ENCODE assay signal across 20 cellular contexts in the genomic region with DNA sequence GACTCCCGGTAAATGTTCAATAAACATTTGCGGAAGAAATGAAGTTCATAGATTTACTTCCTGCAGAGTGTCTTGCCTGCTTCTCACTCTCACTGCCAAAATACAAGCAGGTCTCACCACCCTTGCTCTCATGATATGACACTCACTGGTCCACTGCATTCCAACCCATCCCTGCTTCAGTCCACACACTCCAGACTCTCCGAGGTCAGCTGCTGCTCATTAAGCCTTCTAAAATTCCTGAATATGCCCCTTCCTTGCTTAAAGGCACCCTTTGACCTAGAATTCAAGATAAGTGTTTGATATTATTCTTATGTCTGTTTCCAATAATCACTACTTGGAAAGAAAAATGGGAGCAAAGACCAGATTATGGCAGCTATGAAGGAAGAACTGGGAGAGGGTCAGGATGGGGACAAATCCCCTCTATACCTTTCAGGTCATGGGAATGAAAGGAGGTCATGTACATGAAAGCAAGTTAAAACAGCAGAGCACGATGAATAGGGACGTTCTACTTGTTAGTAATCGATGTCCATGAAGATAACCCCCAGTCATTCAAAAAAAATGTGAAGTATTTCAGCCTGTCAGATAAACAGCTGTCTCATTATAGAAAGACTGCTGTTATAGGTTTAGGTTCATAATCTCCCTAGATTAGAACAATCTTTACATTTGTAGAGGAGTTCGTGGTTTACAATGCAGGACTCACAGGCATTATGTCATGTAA. TPM values are rescaled to one million over a fixed set of nuclear protein-coding genes. Genes with fewer than 3 reads are reported as not detected.
A peak's percentile ranks its signal among the peaks of the same experiment; 100 is the strongest.
DNase-seq lines count a peak whose midpoint lies in the region; ATAC-seq, FAIRE-seq and TF ChIP-seq lines count a peak whose summit lies in the region.
"Had no signal": no experiment of that assay in that cellular context is flagged by ENCODE, and none has a peak within 500 bp of the region (broad histone marks: within the 10 kb centered on the region; RNA-seq: fewer than 3 reads in every experiment).

No MANE protein-coding gene starts in this region.

- intact Hi-C loops in HepG2 (cut with micrococcal nuclease; ENCODE audit: unreplicated experiment), result no loop called here
- intact Hi-C loops in right lobe of liver (cut with DNase I), result no loop called here

- no peak overlapping the region for H3K4me2 ChIP-seq in HepG2 (ENCODE audit: low read depth, low read length)
- peak overlapping the region; percentile 57 for H3K4me2 ChIP-seq in keratinocyte (ENCODE audit: control insufficient read depth, extremely low read depth, insufficient read depth, low read depth, low read length)

- H3K9me3 ChIP-seq in HepG2 (ENCODE audit: low read length) (no peaks in the 10 kb centered on the region), right lobe of liver (no peaks in the 10 kb centered on the region), adipocyte (ENCODE audit: control insufficient read depth, low read length) (peaks cover 4% of the 10 kb centered on the region), keratinocyte (ENCODE audit: control insufficient read depth, low read depth, low read length) (no peaks in the 10 kb centered on the region)

- BruUV-seq in HepG2 (replicated peaks; lab: Mats Ljungman, UMichigan), result no TSS peak

- no peak; the same call in 2 of the 3 replicates for ATAC-seq in HepG2
- no peak for ATAC-seq in right lobe of liver
- no peak for ATAC-seq in GM19463 (IDR thresholded peaks at IDR 0.05; ENCODE audit: unreplicated experiment)
- ATAC-seq: left lobe of liver had no signal

- no peak for TF ChIP-seq POLR2A in HepG2 (IDR thresholded peaks at IDR 0.05; ENCODE audit: insufficient read depth in 1 of 2, low read depth in 2 of 2, low read length in 2 of 2)
- no peak for TF ChIP-seq POLR2A in right lobe of liver (IDR thresholded peaks at IDR 0.05)

- H3K36me3 ChIP-seq in HepG2 (replicated peaks in 1 of 2; ENCODE audit: control insufficient read depth in 1 of 2, insufficient read depth in 2 of 2, low read length in 2 of 2) (no peaks in the 10 kb centered on the region), right lobe of liver (no peaks in the 10 kb centered on the region), adipocyte (ENCODE audit: control insufficient read depth, insufficient read depth, low read length, severe bottlenecking) (no peaks in the 10 kb centered on the region), keratinocyte (ENCODE audit: control insufficient read depth in 2 of 2, extremely low read depth in 1 of 2, insufficient read depth in 2 of 2, low read length in 2 of 2) (no peaks in the 10 kb centered on the region)
- H3K36me3 ChIP-seq: right atrium auricular region had no signal

- H2AFZ ChIP-seq in HepG2 (ENCODE audit: low read length), result no peak overlapping the region
- no peak overlapping the region for H2AFZ ChIP-seq in keratinocyte (ENCODE audit: control insufficient read depth, low read length)

- CTCF ChIA-PET in HepG2 (lab: Yijun Ruan, JAX; ENCODE audit: low intra/inter-chr PET ratio, low total read pairs), result no interaction called here

- dilution Hi-C loops in keratinocyte (cut with MboI; ENCODE audit: extremely low pct_ligation_motif_present, low sequenced_read_pairs), result no loop called here

- H3K4me1 ChIP-seq in HepG2 (ENCODE audit: insufficient read depth, low read length) (peaks cover 20% of the 10 kb centered on the region), right lobe of liver (no peaks in the 10 kb centered on the region), adipocyte (ENCODE audit: control insufficient read depth, insufficient read depth, low read length) (peaks cover 62% of the 10 kb centered on the region), keratinocyte (ENCODE audit: control insufficient read depth, extremely low read depth, insufficient read depth, low read length) (peaks cover 43% of the 10 kb centered on the region)

- H3K9ac ChIP-seq in HepG2 (ENCODE audit: insufficient read depth, low read depth, low read length) (no peak overlapping the region), adipocyte (ENCODE audit: low read length) (peak overlapping the region; percentile 50), keratinocyte (ENCODE audit: control insufficient read depth, extremely low read depth, insufficient read depth, low read length) (no peak overlapping the region)

- H3K27me3 ChIP-seq in HepG2 (ENCODE audit: control insufficient read depth in 1 of 2, insufficient read depth in 2 of 2, low read length in 2 of 2), result peaks cover 0 to 2% of the 10 kb centered on the region in 2 experiments; a peak in 1 of 5 replicates
- no peaks in the 10 kb centered on the region for H3K27me3 ChIP-seq in right lobe of liver
- no peaks in the 10 kb centered on the region for H3K27me3 ChIP-seq in adipocyte (replicated peaks; ENCODE audit: control insufficient read depth, insufficient read depth, low read length)
- H3K27me3 ChIP-seq in keratinocyte (ENCODE audit: control insufficient read depth, extremely low read depth, insufficient read depth, low read length), result no peaks in the 10 kb centered on the region
- H3K27me3 ChIP-seq: right atrium auricular region had no signal

- TF ChIP-seq CTCF in HepG2 (CRISPR knock-in tag; IDR thresholded peaks at IDR 0.05), result no peak
- no peak for TF ChIP-seq CTCF in right lobe of liver (IDR thresholded peaks at IDR 0.05)
- TF ChIP-seq CTCF in keratinocyte (optimal IDR thresholded peaks at IDR 0.05 in 1 of 3, IDR thresholded peaks at IDR 0.05 in 1 of 3, conservative IDR thresholded peaks at IDR 0.05 in 1 of 3; ENCODE audit: extremely low read depth in 1 of 3, insufficient read depth in 2 of 3, low read length in 3 of 3), result no peak

- H3K79me2 ChIP-seq in HepG2 (ENCODE audit: insufficient read depth, low read length), result no peaks in the 10 kb centered on the region
- no peaks in the 10 kb centered on the region for H3K79me2 ChIP-seq in keratinocyte (ENCODE audit: control insufficient read depth, insufficient read depth, low read length)

- H3K27ac ChIP-seq in HepG2 (ENCODE audit: extremely low read length, insufficient read depth, low read length), result no peak overlapping the region
- no peak overlapping the region for H3K27ac ChIP-seq in right lobe of liver
- peak overlapping the region; percentile 55 for H3K27ac ChIP-seq in keratinocyte (ENCODE audit: control insufficient read depth, insufficient read depth, low read length)

- FAIRE-seq in HepG2 (lab: Jason Lieb, UNC), result no peak
- peak; percentile 20 for FAIRE-seq in keratinocyte (lab: Jason Lieb, UNC)
- FAIRE-seq: H54 had no signal

- H3K4me3 ChIP-seq in HepG2 (replicated peaks in 1 of 3; ENCODE audit: insufficient read depth in 1 of 3, low read depth in 2 of 3, low read length in 3 of 3) (no peak overlapping the region), right lobe of liver (no peak overlapping the region), adipocyte (ENCODE audit: low read length) (no peak overlapping the region), keratinocyte (ENCODE audit: control insufficient read depth in 2 of 3, extremely low read depth in 1 of 3, insufficient read depth in 2 of 3, low read depth in 1 of 3, low read length in 3 of 3) (no peak overlapping the region)
- H3K4me3 ChIP-seq: right atrium auricular region had no signal

- peak; percentile 71 for DNase-seq in HepG2 (ENCODE audit: low spot score)
- DNase-seq in right lobe of liver, result no peak
- DNase-seq in adipocyte (ENCODE audit: low read depth), result peak; percentile 49
- no peak for DNase-seq in keratinocyte (ENCODE audit: low read depth, low spot score)
- no peak for DNase-seq in NCI-H1417 (lab: John Stamatoyannopoulos, UW)
- DNase-seq in GF-D8 (lab: John Stamatoyannopoulos, UW), result no peak
- DNase-seq in NCI-H1048 (lab: John Stamatoyannopoulos, UW), result no peak
- DNase-seq: activated CD4-positive, alpha-beta T cell treated with anti-CD3 and anti-CD28 coated beads for 1 hour; activated naive CD4-positive, alpha-beta T cell treated with anti-CD3 and anti-CD28 coated beads, Interleukin-2, amount 50 U/mL, for 16 hours; COR-L47; hippocampal formation; KG1; NCI-H1436 treated with DMSO at 0.1 percent for 48 hours; NCI-H510A; stimulated activated CD4-positive, alpha-beta T cell treated with anti-CD3 and anti-CD28 coated beads, Interleukin-4, amount 100 ng/mL, for 24 hours; T-helper 1 cell had no signal

- POLR2A ChIA-PET in HepG2 (lab: Yijun Ruan, JAX), result no interaction called here

- H4K20me1 ChIP-seq in HepG2 (ENCODE audit: insufficient read depth, low read length) (no peaks in the 10 kb centered on the region), keratinocyte (ENCODE audit: control insufficient read depth, extremely low read depth, insufficient read depth, low read length) (no peaks in the 10 kb centered on the region)

- in situ Hi-C loops in HepG2 (cut with HindIII; ENCODE audit: extremely low pct_ligation_motif_present, low pct_unique_long_range_greater_than_20kb), result no loop called here

- TF ChIP-seq RAD21 in HepG2 (CRISPR knock-in tag; IDR thresholded peaks at IDR 0.05), result no peak

- WGBS in HepG2 (ENCODE audit: low lambda C conversion rate), result 27% methylated on average over 7 of the region's 7 CpGs
- WGBS in right lobe of liver (ENCODE audit: insufficient coverage, low coverage, low lambda C conversion rate, missing lambda C conversion rate), result 48% methylated on average over 7 of the region's 7 CpGs

- no peaks in the 10 kb centered on the region for H3K9me1 ChIP-seq in keratinocyte (ENCODE audit: control insufficient read depth, extremely low read depth, insufficient read depth, low read length)

- TF ChIP-seq EP300 in HepG2 (IDR thresholded peaks at IDR 0.05; ENCODE audit: low read depth in 2 of 2, low read length in 2 of 2) (no peak), HepG2 (CRISPR knock-in tag; IDR thresholded peaks at IDR 0.05; ENCODE audit: borderline replicate concordance) (no peak)

RNA-seq across cellular contexts. Expression of gene NID2, which starts 10.5 kb away (rescaled TPM):
- total RNA-seq in HepG2 (2016; rRNA removed; fragmentation: Illumina TruSeq; extraction: Trizol), result not detected in 2 replicates
- not detected in 2 replicates for total RNA-seq in HepG2 (2016; cell fraction: cytosol; rRNA removed; fragmentation: Illumina TruSeq; extraction: Trizol; ENCODE audit: low read depth)
- 0.02 TPM in 1 of 2 replicates, not detected in the other for total RNA-seq in HepG2 (2016; cell fraction: insoluble cytoplasmic fraction; rRNA removed; fragmentation: Illumina TruSeq; extraction: Trizol)
- not detected in 2 replicates for total RNA-seq in HepG2 (2016; cell fraction: membrane; rRNA removed; fragmentation: Illumina TruSeq; extraction: Trizol)
- total RNA-seq in HepG2 (2016; cell fraction: nucleus; rRNA removed; fragmentation: Illumina TruSeq; extraction: Trizol), result not detected in 2 replicates
- polyA plus RNA-seq in HepG2 (2011; rRNA removed), result 0.11 TPM in 1 of 2 replicates, not detected in the other
- polyA plus RNA-seq in HepG2 (2011; cell fraction: cytosol; rRNA removed), result not detected in 2 replicates
- 0.05 TPM in 1 of 2 replicates, not detected in the other for polyA plus RNA-seq in HepG2 (2011; cell fraction: nucleus; rRNA removed)
- 0.20 TPM in 1 of 2 replicates, not detected in the other for polyA plus RNA-seq in HepG2 (2012)
- not detected in 2 replicates for polyA plus RNA-seq in HepG2 (2016; cell fraction: cytosol; fragmentation: Illumina TruSeq; extraction: Trizol; ENCODE audit: low read depth)
- polyA plus RNA-seq in HepG2 (2016; cell fraction: insoluble cytoplasmic fraction; fragmentation: Illumina TruSeq; extraction: Trizol; ENCODE audit: low read depth), result not detected in 2 replicates
- not detected in 2 replicates for polyA plus RNA-seq in HepG2 (2016; cell fraction: membrane; fragmentation: Illumina TruSeq; extraction: Trizol; ENCODE audit: low read depth)
- polyA plus RNA-seq in HepG2 (2016; cell fraction: nucleus; fragmentation: Illumina TruSeq; extraction: Trizol; ENCODE audit: insufficient read depth, low read depth), result not detected in 2 replicates
- 0.10 and 7.0 TPM in 2 replicates for polyA minus RNA-seq in HepG2 (2011; rRNA and poly(A)+ RNA removed; ENCODE audit: low replicate concordance)
- polyA minus RNA-seq in HepG2 (2011; cell fraction: cytosol; rRNA and poly(A)+ RNA removed), result not detected in 2 replicates
- polyA minus RNA-seq in HepG2 (2011; cell fraction: nucleus; rRNA and poly(A)+ RNA removed), result not detected in 2 replicates
- 10 to 100 TPM in 1 of 6 experiments, 1 to 10 TPM in 5; 1.7 to 12.9 (median 4.5) TPM for total RNA-seq in right lobe of liver
- polyA plus RNA-seq in keratinocyte, result 1.7 to 4.5 TPM (median 2.0 TPM) in 3 replicates
- not detected for polyA plus RNA-seq in keratinocyte (2011; ENCODE audit: low read depth)
- 1.5 and 1.9 TPM in 2 replicates for polyA plus RNA-seq in keratinocyte (2011; cell fraction: cytosol; rRNA removed)
- polyA plus RNA-seq in keratinocyte (2011; cell fraction: nucleus; rRNA removed), result 7.1 and 8.8 TPM in 2 replicates
- polyA plus RNA-seq in keratinocyte (2012; ENCODE audit: low replicate concordance), result 0.37 and 2.9 TPM in 2 replicates
- 2.9 to 12.0 TPM (median 4.0 TPM) in 3 replicates for polyA minus RNA-seq in keratinocyte
- 1.3 TPM for polyA minus RNA-seq in keratinocyte (2011; cell fraction: cytosol; rRNA and poly(A)+ RNA removed)
- polyA minus RNA-seq in keratinocyte (2011; cell fraction: nucleus; rRNA and poly(A)+ RNA removed), result 2.6 and 8.3 TPM in 2 replicates

Comparison
In these comparisons a context has a peak if more than half of its experiments do, and no peak if none do; other contexts are left out.
1. DNase-seq: peak in HepG2 (single experiment) and adipocyte (single experiment); none in right lobe of liver (0 of 3), keratinocyte (single experiment), NCI-H1417 (0 of 3), GF-D8 (single experiment) and NCI-H1048 (single experiment).